22 cellular contexts compared by ENCODE assay signal in genomic region chr11:67310246-67311050, GRCh38. TPM values are rescaled to one million over a fixed set of nuclear protein-coding genes. Genes with fewer than 3 reads are reported as not detected.
A peak's percentile ranks its signal among the peaks of the same experiment; 100 is the strongest.
DNase-seq lines count a peak whose midpoint lies in the region; ATAC-seq, FAIRE-seq and TF ChIP-seq lines count a peak whose summit lies in the region.
"Had no signal": no experiment of that assay in that cellular context is flagged by ENCODE, and none has a peak within 500 bp of the region (broad histone marks: within the 10 kb centered on the region; RNA-seq: fewer than 3 reads in every experiment).

No MANE protein-coding gene starts in this region.

- peaks cover 47% of the 10 kb centered on the region for H3K4me1 ChIP-seq in keratinocyte (ENCODE audit: control insufficient read depth, extremely low read depth, insufficient read depth, low read length)
- peaks cover 15 to 25% (median 20%) of the 10 kb centered on the region in 4 donors for H3K4me1 ChIP-seq in stomach

- H3K27ac ChIP-seq in keratinocyte (ENCODE audit: control insufficient read depth, insufficient read depth, low read length) (peak overlapping the region; percentile 97), stomach (no peak overlapping the region)
- H3K27ac ChIP-seq: cardiac muscle cell, left lung, tibial nerve had no signal

- H3K79me2 ChIP-seq in keratinocyte (ENCODE audit: control insufficient read depth, insufficient read depth, low read length) = no peaks in the 10 kb centered on the region

- WGBS in stomach, 5 donors = 85 to 92% (median 86%) methylated on average over 9 to 19 of the region's 19 CpGs

- no peak for ATAC-seq in T-helper 17 cell
- no peak for ATAC-seq in natural killer cell
- ATAC-seq in HG02798 (IDR thresholded peaks at IDR 0.05; ENCODE audit: poor library complexity, unreplicated experiment) = no peak
- ATAC-seq: activated CD4-positive, CD25-positive, alpha-beta regulatory T cell treated with anti-CD3 and anti-CD28 coated beads, Interleukin-2, amount 50 U/mL, for 24 hours; activated CD8-positive, alpha-beta memory T cell treated with anti-CD3 and anti-CD28 coated beads, Interleukin-2, amount 10 ng/mL, durations not matched to agents 7 days and 5 days; left lung; PC-3; stimulated activated naive B cell treated with anti-CD40 and anti-IgM and Interleukin-4, amounts not matched to agents 10 μg/mL and 1 μg/mL and 100 μg/mL, for 72 hours had no signal

- H3K4me2 ChIP-seq in keratinocyte (ENCODE audit: control insufficient read depth, extremely low read depth, insufficient read depth, low read depth, low read length) = peak overlapping the region; percentile 82

- dilution Hi-C loops in keratinocyte (cut with MboI; ENCODE audit: extremely low pct_ligation_motif_present, low sequenced_read_pairs) = no loop called here

- TF ChIP-seq EP300 in stomach (IDR thresholded peaks at IDR 0.05) = no peak

- no peak overlapping the region for H3K27ac Mint-ChIP-seq in activated CD4-positive, alpha-beta T cell treated with anti-CD3 and anti-CD28 coated beads, Interleukin-2, amount 10 ng/mL, durations not matched to agents 24 days and 14 days
- H3K27ac Mint-ChIP-seq in T-helper 17 cell (peak overlapping the region; percentile 91), natural killer cell (no peak overlapping the region)
- H3K27ac Mint-ChIP-seq: activated CD8-positive, alpha-beta memory T cell treated with anti-CD3 and anti-CD28 coated beads, Interleukin-2, amount 10 ng/mL, durations not matched to agents 7 days and 5 days; activated T-helper 2 cell treated with anti-CD3 and anti-CD28 coated beads, Interferon-gamma antibody, Interleukin-2, Interleukin-4, amounts not matched to agents 10 μg/mL and 5 μg/mL and 100 μg/mL, durations not matched to agents 14 hours and 24 hours and 36 hours; stimulated activated naive B cell treated with anti-CD40 and anti-IgM and Interleukin-4, amounts not matched to agents 10 μg/mL and 1 μg/mL and 100 μg/mL, for 72 hours had no signal

- no peaks in the 10 kb centered on the region for H3K9me3 Mint-ChIP-seq in activated CD4-positive, alpha-beta T cell treated with anti-CD3 and anti-CD28 coated beads, Interleukin-2, amount 10 ng/mL, durations not matched to agents 24 days and 14 days
- no peaks in the 10 kb centered on the region for H3K9me3 Mint-ChIP-seq in natural killer cell
- H3K9me3 Mint-ChIP-seq: activated T-helper 2 cell treated with anti-CD3 and anti-CD28 coated beads, Interferon-gamma antibody, Interleukin-2, Interleukin-4, amounts not matched to agents 10 μg/mL and 5 μg/mL and 100 μg/mL, durations not matched to agents 14 hours and 24 hours and 36 hours; stimulated activated naive B cell treated with anti-CD40 and anti-IgM and Interleukin-4, amounts not matched to agents 10 μg/mL and 1 μg/mL and 100 μg/mL, for 72 hours; T-helper 2 cell treated with Interferon-gamma antibody and Interleukin-4, amounts not matched to agents 5 μg/mL and 100 μg/mL, for 36 hours had no signal

- peak overlapping the region in 2 of 3 experiments; percentile 49 to 55 for H3K4me3 ChIP-seq in keratinocyte (ENCODE audit: control insufficient read depth in 2 of 3, extremely low read depth in 1 of 3, insufficient read depth in 2 of 3, low read depth in 1 of 3, low read length in 3 of 3)
- no peak overlapping the region for H3K4me3 ChIP-seq in stomach
- H3K4me3 ChIP-seq: cardiac muscle cell, left lung, tibial nerve had no signal

- no peaks in the 10 kb centered on the region for H3K9me1 ChIP-seq in keratinocyte (ENCODE audit: control insufficient read depth, extremely low read depth, insufficient read depth, low read length)

- no peak overlapping the region for H3K4me3 Mint-ChIP-seq in activated CD4-positive, alpha-beta T cell treated with anti-CD3 and anti-CD28 coated beads, Interleukin-2, amount 10 ng/mL, durations not matched to agents 24 days and 14 days
- H3K4me3 Mint-ChIP-seq in T-helper 17 cell (no peak overlapping the region), natural killer cell (no peak overlapping the region)
- H3K4me3 Mint-ChIP-seq: activated CD8-positive, alpha-beta memory T cell treated with anti-CD3 and anti-CD28 coated beads, Interleukin-2, amount 10 ng/mL, durations not matched to agents 7 days and 5 days; stimulated activated naive B cell treated with anti-CD40 and anti-IgM and Interleukin-4, amounts not matched to agents 10 μg/mL and 1 μg/mL and 100 μg/mL, for 72 hours; T-helper 2 cell treated with Interferon-gamma antibody and Interleukin-4, amounts not matched to agents 5 μg/mL and 100 μg/mL, for 36 hours had no signal

- no peak for TF ChIP-seq POLR2A in stomach (IDR thresholded peaks at IDR 0.05)

- peak overlapping the region; percentile 77 for H3K9ac ChIP-seq in keratinocyte (ENCODE audit: control insufficient read depth, extremely low read depth, insufficient read depth, low read length)

- H3K36me3 ChIP-seq in keratinocyte (ENCODE audit: control insufficient read depth in 2 of 2, extremely low read depth in 1 of 2, insufficient read depth in 2 of 2, low read length in 2 of 2) = peaks cover 0 to 24% of the 10 kb centered on the region in 2 experiments
- H3K36me3 ChIP-seq in stomach = peaks cover 26 to 61% (median 54%) of the 10 kb centered on the region in 4 donors
- H3K36me3 ChIP-seq: cardiac muscle cell had no signal

- TF ChIP-seq CTCF in keratinocyte (optimal IDR thresholded peaks at IDR 0.05 in 1 of 3, IDR thresholded peaks at IDR 0.05 in 1 of 3, conservative IDR thresholded peaks at IDR 0.05 in 1 of 3; ENCODE audit: extremely low read depth in 1 of 3, insufficient read depth in 2 of 3, low read length in 3 of 3) (no peak), stomach (IDR thresholded peaks at IDR 0.05) (no peak), natural killer cell (IDR thresholded peaks at IDR 0.05) (no peak)

- H3K27me3 ChIP-seq in keratinocyte (ENCODE audit: control insufficient read depth, extremely low read depth, insufficient read depth, low read length) (no peaks in the 10 kb centered on the region), stomach (no peaks in the 10 kb centered on the region)
- H3K27me3 ChIP-seq: cardiac muscle cell, left lung, tibial nerve had no signal

- intact Hi-C loops in activated CD4-positive, alpha-beta T cell treated with anti-CD3 and anti-CD28 coated beads, Interleukin-2, amount 10 ng/mL, durations not matched to agents 24 days and 14 days (cut with micrococcal nuclease) = no loop called here
- intact Hi-C loops in stomach (cut with DNase I; ENCODE audit: low total_unique reads) = loop anchor here (5.0 kb wide), 1 partner anchor 48 kb away; no protein-coding TSS in a partner anchor
- intact Hi-C loops in natural killer cell (cut with micrococcal nuclease) = no loop called here

- H3K4me1 Mint-ChIP-seq in activated CD4-positive, alpha-beta T cell treated with anti-CD3 and anti-CD28 coated beads, Interleukin-2, amount 10 ng/mL, durations not matched to agents 24 days and 14 days = peaks cover 21% of the 10 kb centered on the region
- H3K4me1 Mint-ChIP-seq in T-helper 17 cell = peaks cover 18% of the 10 kb centered on the region
- H3K4me1 Mint-ChIP-seq in natural killer cell = peaks cover 13 to 20% of the 10 kb centered on the region in 2 donors

- peak; percentile 54 for DNase-seq in activated CD4-positive, alpha-beta T cell treated with anti-CD3 and anti-CD28 coated beads, Interleukin-2, amount 10 ng/mL, durations not matched to agents 24 days and 14 days
- no peak for DNase-seq in activated CD4-positive, alpha-beta T cell treated with anti-CD3 and anti-CD28 coated beads for 48 hours
- no peak for DNase-seq in T-helper 17 cell
- no peak for DNase-seq in keratinocyte (ENCODE audit: low read depth, low spot score)
- peak; percentile 23 for DNase-seq in stomach
- DNase-seq in activated CD4-positive, CD25-positive, alpha-beta regulatory T cell (lab: John Stamatoyannopoulos, UW) = no peak
- no peak for DNase-seq in natural killer cell
- DNase-seq: 8988T; activated CD8-positive, alpha-beta memory T cell treated with anti-CD3 and anti-CD28 coated beads, Interleukin-2, amount 10 ng/mL, durations not matched to agents 7 days and 5 days; DMS53; HCEC 1CT; NCI-H187; NCI-H226; PC-3; stimulated activated naive B cell treated with anti-CD40 and anti-IgM and Interleukin-4, amounts not matched to agents 10 μg/mL and 1 μg/mL and 100 μg/mL, for 72 hours had no signal

- H3K36me3 Mint-ChIP-seq in activated CD4-positive, alpha-beta T cell treated with anti-CD3 and anti-CD28 coated beads, Interleukin-2, amount 10 ng/mL, durations not matched to agents 24 days and 14 days (ENCODE audit: low read depth) = peaks cover 2% of the 10 kb centered on the region
- H3K36me3 Mint-ChIP-seq in T-helper 17 cell (ENCODE audit: low read depth) (no peaks in the 10 kb centered on the region), natural killer cell (no peaks in the 10 kb centered on the region)
- H3K36me3 Mint-ChIP-seq: activated CD8-positive, alpha-beta memory T cell treated with anti-CD3 and anti-CD28 coated beads, Interleukin-2, amount 10 ng/mL, durations not matched to agents 7 days and 5 days had no signal

- no peaks in the 10 kb centered on the region for H3K27me3 Mint-ChIP-seq in activated CD4-positive, alpha-beta T cell treated with anti-CD3 and anti-CD28 coated beads, Interleukin-2, amount 10 ng/mL, durations not matched to agents 24 days and 14 days
- H3K27me3 Mint-ChIP-seq in T-helper 17 cell = no peaks in the 10 kb centered on the region
- H3K27me3 Mint-ChIP-seq in natural killer cell (ENCODE audit: low read depth in 2 of 2) = no peaks in the 10 kb centered on the region
- H3K27me3 Mint-ChIP-seq: activated CD8-positive, alpha-beta memory T cell treated with anti-CD3 and anti-CD28 coated beads, Interleukin-2, amount 10 ng/mL, durations not matched to agents 7 days and 5 days; stimulated activated naive B cell treated with anti-CD40 and anti-IgM and Interleukin-4, amounts not matched to agents 10 μg/mL and 1 μg/mL and 100 μg/mL, for 72 hours had no signal

- H4K20me1 ChIP-seq in keratinocyte (ENCODE audit: control insufficient read depth, extremely low read depth, insufficient read depth, low read length) = no peaks in the 10 kb centered on the region

- peak overlapping the region; percentile 30 for H2AFZ ChIP-seq in keratinocyte (ENCODE audit: control insufficient read depth, low read length)

- H3K9me3 ChIP-seq in T-helper 17 cell (ENCODE audit: control insufficient read depth, low read length, poor library complexity, severe bottlenecking) (no peaks in the 10 kb centered on the region), keratinocyte (ENCODE audit: control insufficient read depth, low read depth, low read length) (no peaks in the 10 kb centered on the region), stomach (no peaks in the 10 kb centered on the region)
- H3K9me3 ChIP-seq: left lung, tibial nerve had no signal

- FAIRE-seq in keratinocyte (lab: Jason Lieb, UNC) = peak; percentile 79

RNA-seq across cellular contexts. Expression of gene SSH3, which starts 7.1 kb away (rescaled TPM):
- total RNA-seq in activated CD4-positive, alpha-beta T cell treated with anti-CD3 and anti-CD28 coated beads, Interleukin-2, amount 10 ng/mL, durations not matched to agents 24 days and 14 days = 7.1 and 8.1 TPM in 2 replicates
- total RNA-seq in T-helper 17 cell (10 to 100 TPM; 12.8 to 17.8 TPM), stomach (100 to 1,000 TPM in 3 of 5 donors, 10 to 100 TPM in 2; 23.5 to 217 (median 103) TPM), natural killer cell (10 to 100 TPM; 34.3 to 42.7 (median 38.1) TPM)
- polyA plus RNA-seq in keratinocyte (20.5 to 39.2 TPM (median 24.8 TPM) in 3 replicates), stomach (10 to 100 TPM; 18.8 to 34.3 (median 22.6) TPM)
- polyA plus RNA-seq in keratinocyte (2011; ENCODE audit: low read depth) = 11.2 TPM
- polyA plus RNA-seq in keratinocyte (2011; cell fraction: cytosol; rRNA removed) = 12.1 and 25.9 TPM in 2 replicates
- polyA plus RNA-seq in keratinocyte (2011; cell fraction: nucleus; rRNA removed) = 55.6 and 73.3 TPM in 2 replicates
- 42.9 and 52.4 TPM in 2 replicates for polyA plus RNA-seq in keratinocyte (2012; ENCODE audit: low replicate concordance)
- polyA minus RNA-seq in keratinocyte = 22.4 to 37.8 TPM (median 30.0 TPM) in 3 replicates
- 49.9 TPM for polyA minus RNA-seq in keratinocyte (2011; cell fraction: cytosol; rRNA and poly(A)+ RNA removed)
- 29.0 and 32.8 TPM in 2 replicates for polyA minus RNA-seq in keratinocyte (2011; cell fraction: nucleus; rRNA and poly(A)+ RNA removed)

RNA-seq across cellular contexts. Expression of gene ANKRD13D, which starts 21.3 kb away (rescaled TPM):
- total RNA-seq in activated CD4-positive, alpha-beta T cell treated with anti-CD3 and anti-CD28 coated beads, Interleukin-2, amount 10 ng/mL, durations not matched to agents 24 days and 14 days = 114 and 124 TPM in 2 replicates
- total RNA-seq in T-helper 17 cell = 100 to 1,000 TPM; 174 to 220 TPM
- polyA plus RNA-seq in keratinocyte = 18.1 to 40.1 TPM (median 25.0 TPM) in 3 replicates
- 26.3 TPM for polyA plus RNA-seq in keratinocyte (2011; ENCODE audit: low read depth)
- 11.4 and 22.0 TPM in 2 replicates for polyA plus RNA-seq in keratinocyte (2011; cell fraction: cytosol; rRNA removed)
- 58.2 and 67.9 TPM in 2 replicates for polyA plus RNA-seq in keratinocyte (2011; cell fraction: nucleus; rRNA removed)
- polyA plus RNA-seq in keratinocyte (2012; ENCODE audit: low replicate concordance) = 16.9 and 35.5 TPM in 2 replicates
- 18.7 to 32.6 TPM (median 20.1 TPM) in 3 replicates for polyA minus RNA-seq in keratinocyte
- 17.8 TPM for polyA minus RNA-seq in keratinocyte (2011; cell fraction: cytosol; rRNA and poly(A)+ RNA removed)
- 29.3 and 30.3 TPM in 2 replicates for polyA minus RNA-seq in keratinocyte (2011; cell fraction: nucleus; rRNA and poly(A)+ RNA removed)
- 10 to 100 TPM; 24.6 to 96.4 (median 42.6) TPM for total RNA-seq in stomach
- 10 to 100 TPM; 18.5 to 61.3 (median 30.9) TPM for polyA plus RNA-seq in stomach
- total RNA-seq in natural killer cell = 100 to 1,000 TPM; 212 to 316 (median 231) TPM

RNA-seq across cellular contexts. Expression of gene POLD4, which starts 42.9 kb away (rescaled TPM):
- total RNA-seq in activated CD4-positive, alpha-beta T cell treated with anti-CD3 and anti-CD28 coated beads, Interleukin-2, amount 10 ng/mL, durations not matched to agents 24 days and 14 days = 36.0 and 36.4 TPM in 2 replicates
- total RNA-seq in T-helper 17 cell (10 to 100 TPM; 45.9 to 61.0 TPM), stomach (100 to 1,000 TPM in 1 of 5 donors, 10 to 100 TPM in 4; 13.8 to 117 (median 54.8) TPM), natural killer cell (10 to 100 TPM; 45.8 to 63.7 (median 60.5) TPM)
- polyA plus RNA-seq in keratinocyte (35.7 to 60.9 TPM (median 43.3 TPM) in 3 replicates), stomach (100 to 1,000 TPM; 129 to 316 (median 153) TPM)
- 6.0 TPM for polyA plus RNA-seq in keratinocyte (2011; ENCODE audit: low read depth)
- 46.0 and 102 TPM in 2 replicates for polyA plus RNA-seq in keratinocyte (2011; cell fraction: cytosol; rRNA removed)
- polyA plus RNA-seq in keratinocyte (2011; cell fraction: nucleus; rRNA removed) = 62.8 and 80.0 TPM in 2 replicates
- 71.4 and 79.2 TPM in 2 replicates for polyA plus RNA-seq in keratinocyte (2012; ENCODE audit: low replicate concordance)
- polyA minus RNA-seq in keratinocyte = 8.5 to 13.1 TPM (median 9.6 TPM) in 3 replicates
- polyA minus RNA-seq in keratinocyte (2011; cell fraction: cytosol; rRNA and poly(A)+ RNA removed) = 37.6 TPM
- 15.4 and 16.5 TPM in 2 replicates for polyA minus RNA-seq in keratinocyte (2011; cell fraction: nucleus; rRNA and poly(A)+ RNA removed)

RNA-seq across cellular contexts. Expression of gene GRK2, which starts 44.2 kb away (rescaled TPM):
- 244 and 248 TPM in 2 replicates for total RNA-seq in activated CD4-positive, alpha-beta T cell treated with anti-CD3 and anti-CD28 coated beads, Interleukin-2, amount 10 ng/mL, durations not matched to agents 24 days and 14 days
- 100 to 1,000 TPM; 264 to 276 TPM for total RNA-seq in T-helper 17 cell
- polyA plus RNA-seq in keratinocyte = 21.1 to 29.2 TPM (median 23.3 TPM) in 3 replicates
- polyA plus RNA-seq in keratinocyte (2011; ENCODE audit: low read depth) = 72.4 TPM
- polyA plus RNA-seq in keratinocyte (2011; cell fraction: cytosol; rRNA removed) = 15.4 and 26.0 TPM in 2 replicates
- 38.5 and 51.4 TPM in 2 replicates for polyA plus RNA-seq in keratinocyte (2011; cell fraction: nucleus; rRNA removed)
- polyA plus RNA-seq in keratinocyte (2012; ENCODE audit: low replicate concordance) = 26.4 and 42.3 TPM in 2 replicates
- polyA minus RNA-seq in keratinocyte = 28.1 to 136 TPM (median 33.8 TPM) in 3 replicates
- 62.0 TPM for polyA minus RNA-seq in keratinocyte (2011; cell fraction: cytosol; rRNA and poly(A)+ RNA removed)
- 26.1 and 27.0 TPM in 2 replicates for polyA minus RNA-seq in keratinocyte (2011; cell fraction: nucleus; rRNA and poly(A)+ RNA removed)
- total RNA-seq in stomach = 100 to 1,000 TPM in 4 of 5 donors, 10 to 100 TPM in 1; 53.8 to 266 (median 131) TPM
- 10 to 100 TPM; 44.0 to 59.4 (median 46.5) TPM for polyA plus RNA-seq in stomach
- total RNA-seq in natural killer cell = 100 to 1,000 TPM; 390 to 482 (median 441) TPM

Comparison
In these comparisons a context has a peak if more than half of its experiments do, and no peak if none do; other contexts are left out.
1. DNase-seq: peak in activated CD4-positive, alpha-beta T cell treated with anti-CD3 and anti-CD28 coated beads, Interleukin-2, amount 10 ng/mL, durations not matched to agents 24 days and 14 days (single experiment) and stomach (single experiment); none in activated CD4-positive, alpha-beta T cell treated with anti-CD3 and anti-CD28 coated beads for 48 hours (single experiment), T-helper 17 cell (0 of 3), keratinocyte (single experiment), activated CD4-positive, CD25-positive, alpha-beta regulatory T cell (0 of 4) and natural killer cell (single experiment).
2. H3K4me3 ChIP-seq: peak in keratinocyte (2 of 3); none in stomach (0 of 4).